Comparison of ENCODE assay signal across 24 cellular contexts in genomic region chr5:104418056-104418455, GRCh38.
"Had no signal": no experiment of that assay in that cellular context is flagged by ENCODE, and none has a peak within 500 bp of the region (broad histone marks: within the 10 kb centered on the region; RNA-seq: fewer than 3 reads in every experiment).

No MANE protein-coding gene starts in this region.

- H3K27ac ChIP-seq: colonic mucosa, coronary artery, dorsolateral prefrontal cortex, epithelial cell of prostate, esophagus muscularis mucosa, esophagus squamous epithelium, foreskin keratinocyte, gastrocnemius medialis, gastroesophageal sphincter, heart left ventricle, heart right ventricle, hepatocyte had no signal

- H3K4me3 ChIP-seq: colonic mucosa, coronary artery, dorsolateral prefrontal cortex, esophagus muscularis mucosa, esophagus squamous epithelium, gastrocnemius medialis, gastroesophageal sphincter, heart left ventricle, heart right ventricle, hepatocyte had no signal

- H2AFZ ChIP-seq: hepatocyte had no signal

- ATAC-seq: effector memory CD8-positive, alpha-beta T cell; esophagus mucosa; foreskin keratinocyte; gastrocnemius medialis; gastroesophageal sphincter; heart left ventricle; heart right ventricle had no signal

- DNase-seq: colonic mucosa; cortex of kidney; dermis blood vessel endothelial cell; dorsolateral prefrontal cortex; effector CD4-positive, alpha-beta T cell; effector CD8-positive, alpha-beta T cell; effector memory CD4-positive, alpha-beta T cell; effector memory CD8-positive, alpha-beta T cell; endodermal cell; erythroblast; esophagus squamous epithelium; foreskin keratinocyte; foreskin melanocyte; gastrocnemius medialis; glutamatergic neuron; head of caudate nucleus; heart left ventricle; heart right ventricle had no signal

- H3K4me2 ChIP-seq: hepatocyte had no signal

- H3K27me3 ChIP-seq: colonic mucosa, dorsolateral prefrontal cortex, esophagus muscularis mucosa, esophagus squamous epithelium, foreskin keratinocyte, gastrocnemius medialis, gastroesophageal sphincter, heart left ventricle, heart right ventricle, hepatocyte had no signal

- H3K36me3 ChIP-seq: colonic mucosa, esophagus muscularis mucosa, esophagus squamous epithelium, gastrocnemius medialis, gastroesophageal sphincter, heart left ventricle, heart right ventricle had no signal

- H3K79me2 ChIP-seq: hepatocyte had no signal

- H3K9me3 ChIP-seq: colonic mucosa, esophagus muscularis mucosa, esophagus squamous epithelium, gastrocnemius medialis, gastroesophageal sphincter had no signal

- H3K4me1 ChIP-seq: colonic mucosa, esophagus muscularis mucosa, esophagus squamous epithelium, foreskin keratinocyte, gastrocnemius medialis, gastroesophageal sphincter, heart left ventricle, heart right ventricle had no signal
